ENCODE assay signal across 11 cellular contexts in the genomic region with DNA sequence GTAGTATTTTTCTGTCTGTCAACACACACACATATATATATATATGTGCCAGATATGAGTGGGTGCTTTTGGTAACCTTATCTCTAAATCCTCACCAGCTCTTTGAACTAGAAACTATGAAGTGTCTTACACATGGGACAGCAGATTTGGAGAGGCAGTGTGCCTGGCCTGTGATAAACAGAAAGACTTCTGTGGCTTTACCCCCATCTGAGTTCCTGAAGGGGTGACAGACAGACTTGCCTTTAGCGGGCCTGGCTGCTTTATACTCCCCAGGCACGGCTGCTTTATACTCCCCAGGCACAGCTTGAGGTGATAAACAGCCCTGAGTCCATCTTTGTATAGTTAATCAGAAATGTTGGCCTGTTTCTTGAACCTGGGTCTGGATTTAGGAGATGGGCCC. TPM values are rescaled to one million over a fixed set of nuclear protein-coding genes. Genes with fewer than 3 reads are reported as not detected.
DNase-seq lines count a peak whose midpoint lies in the region; ATAC-seq and TF ChIP-seq lines count a peak whose summit lies in the region.
"Had no signal": no experiment of that assay in that cellular context is flagged by ENCODE, and none has a peak within 500 bp of the region (broad histone marks: within the 10 kb centered on the region; RNA-seq: fewer than 3 reads in every experiment).

No MANE protein-coding gene starts in this region.

- peaks cover 74% of the 10 kb centered on the region for H3K4me1 Mint-ChIP-seq in CD4-positive, alpha-beta T cell (ENCODE audit: low read depth)

- H3K27me3 ChIP-seq in CD4-positive, alpha-beta T cell (ENCODE audit: control insufficient read depth, insufficient read depth, low read length), result no peaks in the 10 kb centered on the region
- H3K27me3 ChIP-seq in sigmoid colon (no peaks in the 10 kb centered on the region), aorta (ENCODE audit: control insufficient read depth in 1 of 2, insufficient read depth in 2 of 2, low read length in 1 of 2) (no peaks in the 10 kb centered on the region)

- no peak for TF ChIP-seq POLR2A in sigmoid colon (IDR thresholded peaks at IDR 0.05)

- DNase-seq in CD4-positive, alpha-beta T cell, result no peak
- peak; percentile 37 for DNase-seq in Jurkat, Clone E6-1 (ENCODE audit: low read depth, low spot score)
- no peak for DNase-seq in coronary artery (ENCODE audit: low spot score)
- DNase-seq in sigmoid colon, result no peak
- DNase-seq in NCI-H146 (lab: John Stamatoyannopoulos, UW), result no peak
- no peak for DNase-seq in aorta
- DNase-seq: activated CD8-positive, alpha-beta memory T cell treated with anti-CD3 and anti-CD28 coated beads, Interleukin-2, amount 10 ng/mL, durations not matched to agents 7 days and 5 days; NCI-H1092 treated with DMSO at 0.1 percent for 48 hours; NCI-H82; stimulated activated naive B cell treated with anti-CD40 and anti-IgM and Interleukin-4, amounts not matched to agents 10 μg/mL and 1 μg/mL and 100 μg/mL, for 72 hours had no signal

- CTCF ChIA-PET in CD4-positive, alpha-beta T cell (lab: Charles Lee), result interaction anchor here (0.7 to 2.3 kb wide), 3 partner anchors 14 to 113 kb away, joined by 4 to 7 read pairs (median 5); a partner anchor contains a TSS

- peak overlapping the region; percentile 63 for H3K4me3 Mint-ChIP-seq in CD4-positive, alpha-beta T cell
- H3K4me3 Mint-ChIP-seq: activated CD8-positive, alpha-beta memory T cell treated with anti-CD3 and anti-CD28 coated beads, Interleukin-2, amount 10 ng/mL, durations not matched to agents 7 days and 5 days; stimulated activated naive B cell treated with anti-CD40 and anti-IgM and Interleukin-4, amounts not matched to agents 10 μg/mL and 1 μg/mL and 100 μg/mL, for 72 hours had no signal

- no peaks in the 10 kb centered on the region for H3K27me3 Mint-ChIP-seq in CD4-positive, alpha-beta T cell
- H3K27me3 Mint-ChIP-seq: activated CD8-positive, alpha-beta memory T cell treated with anti-CD3 and anti-CD28 coated beads, Interleukin-2, amount 10 ng/mL, durations not matched to agents 7 days and 5 days had no signal

- peak overlapping the region; percentile 92 for H3K27ac Mint-ChIP-seq in CD4-positive, alpha-beta T cell
- H3K27ac Mint-ChIP-seq: activated CD8-positive, alpha-beta memory T cell treated with anti-CD3 and anti-CD28 coated beads, Interleukin-2, amount 10 ng/mL, durations not matched to agents 7 days and 5 days; stimulated activated naive B cell treated with anti-CD40 and anti-IgM and Interleukin-4, amounts not matched to agents 10 μg/mL and 1 μg/mL and 100 μg/mL, for 72 hours had no signal

- H3K36me3 Mint-ChIP-seq in CD4-positive, alpha-beta T cell (ENCODE audit: low read depth), result peaks cover 38% of the 10 kb centered on the region

- WGBS in sigmoid colon, 2 donors, result 79 to 92% methylated on average over 2 of the region's 2 CpGs
- WGBS in aorta, 2 donors, result 54 to 75% methylated on average over 2 of the region's 2 CpGs

- H3K27ac ChIP-seq in CD4-positive, alpha-beta T cell (ENCODE audit: low read depth, low read length), result peak overlapping the region; percentile 14
- peak overlapping the region; percentile 95 to 99 for H3K27ac ChIP-seq in coronary artery
- H3K27ac ChIP-seq in sigmoid colon, result peak overlapping the region; percentile 98 to 100 (median 99)
- H3K27ac ChIP-seq in aorta (ENCODE audit: low read depth in 1 of 2, low read length in 2 of 2), result peak overlapping the region in 1 of 2 donors; percentile 15

- ATAC-seq in CD4-positive, alpha-beta T cell (ENCODE audit: poor library complexity), result no peak
- no peak for ATAC-seq in aorta (ENCODE audit: low FRiP score)
- no peak for ATAC-seq in GM19455 (IDR thresholded peaks at IDR 0.05; ENCODE audit: unreplicated experiment)
- ATAC-seq: activated CD8-positive, alpha-beta memory T cell treated with anti-CD3 and anti-CD28 coated beads, Interleukin-2, amount 10 ng/mL, durations not matched to agents 7 days and 5 days; stimulated activated naive B cell treated with anti-CD40 and anti-IgM and Interleukin-4, amounts not matched to agents 10 μg/mL and 1 μg/mL and 100 μg/mL, for 72 hours had no signal

- no peak for TF ChIP-seq EP300 in sigmoid colon (IDR thresholded peaks at IDR 0.05)

- POLR2A ChIA-PET in CD4-positive, alpha-beta T cell (lab: Charles Lee), result interaction anchor here (1.0 kb wide), 1 partner anchor 216 kb away, joined by 3 read pairs; a partner anchor contains a TSS

- intact Hi-C loops in CD4-positive, alpha-beta T cell (cut with DNase I, micrococcal nuclease), result loop anchor here in 1 of 2 experiments (10.0 kb wide), 1 partner anchor 152 kb away; no protein-coding TSS in a partner anchor
- intact Hi-C loops in sigmoid colon (cut with DNase I), result no loop called here
- intact Hi-C loops in aorta (cut with DNase I), result loop anchor here in 1 of 2 donors (10.0 kb wide), 1 partner anchor 52 kb away; no protein-coding TSS in a partner anchor

- H3K4me1 ChIP-seq in sigmoid colon (peaks cover 0 to 88% (median 85%) of the 10 kb centered on the region in 4 donors), aorta (ENCODE audit: control insufficient read depth in 1 of 2, insufficient read depth in 2 of 2, low read length in 2 of 2) (peaks cover 1 to 10% of the 10 kb centered on the region in 2 donors)

- H3K9me3 Mint-ChIP-seq in CD4-positive, alpha-beta T cell, result no peaks in the 10 kb centered on the region
- H3K9me3 Mint-ChIP-seq: stimulated activated naive B cell treated with anti-CD40 and anti-IgM and Interleukin-4, amounts not matched to agents 10 μg/mL and 1 μg/mL and 100 μg/mL, for 72 hours had no signal

- TF ChIP-seq CTCF in CD4-positive, alpha-beta T cell (IDR thresholded peaks at IDR 0.05), result no peak
- TF ChIP-seq CTCF in coronary artery (IDR thresholded peaks at IDR 0.05) (no peak), sigmoid colon (IDR thresholded peaks at IDR 0.05) (no peak)

- H3K36me3 ChIP-seq in sigmoid colon, result no peaks in the 10 kb centered on the region
- no peaks in the 10 kb centered on the region for H3K36me3 ChIP-seq in aorta (ENCODE audit: control insufficient read depth in 1 of 2, insufficient read depth in 2 of 2, low read length in 1 of 2)

- no peaks in the 10 kb centered on the region for H3K9me3 ChIP-seq in CD4-positive, alpha-beta T cell (ENCODE audit: control insufficient read depth, low read length)
- no peaks in the 10 kb centered on the region for H3K9me3 ChIP-seq in sigmoid colon
- H3K9me3 ChIP-seq in aorta (ENCODE audit: control insufficient read depth, low read length), result no peaks in the 10 kb centered on the region

- no peak overlapping the region for H3K4me3 ChIP-seq in Jurkat, Clone E6-1 (ENCODE audit: low read length)
- no peak overlapping the region for H3K4me3 ChIP-seq in coronary artery
- peak overlapping the region in 1 of 4 donors; percentile 96 for H3K4me3 ChIP-seq in sigmoid colon
- H3K4me3 ChIP-seq in aorta (ENCODE audit: low read length in 2 of 2), result no peak overlapping the region

RNA-seq across cellular contexts. Expression of a gene that starts 5.6 kb away (rescaled TPM):
- 10 to 100 TPM; 65.1 to 65.8 TPM for total RNA-seq in CD4-positive, alpha-beta T cell
- 31.2 TPM for polyA plus RNA-seq in Jurkat, Clone E6-1 (2012; ENCODE audit: insufficient read depth, insufficient read length)
- total RNA-seq in sigmoid colon (10 to 100 TPM; 32.9 to 62.4 (median 43.9) TPM), aorta (10 to 100 TPM; 65.8 to 85.1 TPM)
- polyA plus RNA-seq in sigmoid colon (10 to 100 TPM; 10.8 to 22.5 (median 16.9) TPM), aorta (10 to 100 TPM; 16.3 to 26.5 TPM)

RNA-seq across cellular contexts. Expression of a gene that starts 60.0 kb away (rescaled TPM):
- total RNA-seq in CD4-positive, alpha-beta T cell, result 100 to 1,000 TPM; 159 to 174 TPM
- polyA plus RNA-seq in Jurkat, Clone E6-1 (2012; ENCODE audit: insufficient read depth, insufficient read length), result 112 TPM
- total RNA-seq in sigmoid colon, result 100 to 1,000 TPM in 1 of 4 donors, 10 to 100 TPM in 3; 68.3 to 132 (median 90.0) TPM
- 10 to 100 TPM; 29.4 to 47.8 (median 30.1) TPM for polyA plus RNA-seq in sigmoid colon
- 100 to 1,000 TPM in 1 of 2 donors, 10 to 100 TPM in 1; 91.4 to 123 TPM for total RNA-seq in aorta
- polyA plus RNA-seq in aorta, result 10 to 100 TPM; 29.2 to 74.6 TPM
